ENCODE assay signal across 16 cellular contexts in genomic region chr17:68868708-68869107, GRCh38.
A peak's percentile ranks its signal among the peaks of the same experiment; 100 is the strongest.
DNase-seq lines count a peak whose midpoint lies in the region; ATAC-seq and TF ChIP-seq lines count a peak whose summit lies in the region.
"Had no signal": no experiment of that assay in that cellular context is flagged by ENCODE, and none has a peak within 500 bp of the region (broad histone marks: within the 10 kb centered on the region; RNA-seq: fewer than 3 reads in every experiment).

No MANE protein-coding gene starts in this region.

- H3K9me3 ChIP-seq in left ventricle myocardium inferior (replicated peaks), result peaks cover 5% of the 10 kb centered on the region
- H3K9me3 ChIP-seq: neutrophil had no signal

- H3K9me3 Mint-ChIP-seq in Calu3 (ENCODE audit: low read depth, unreplicated experiment) (no peaks in the 10 kb centered on the region), type B pancreatic cell (no peaks in the 10 kb centered on the region)
- H3K9me3 Mint-ChIP-seq: activated naive CD8-positive, alpha-beta T cell treated with anti-CD3 and anti-CD28 coated beads, Interleukin-2, amount 10 ng/mL, durations not matched to agents 7 days and 5 days; stimulated activated naive CD8-positive, alpha-beta T cell treated with anti-CD3 and anti-CD28 coated beads, Interleukin-15, Interleukin-2, amounts not matched to agents 100 ng/mL and 50 ng/mL, for 24 hours had no signal

- H3K27me3 ChIP-seq in left ventricle myocardium inferior (ENCODE audit: low read depth), result no peaks in the 10 kb centered on the region
- H3K27me3 ChIP-seq: neutrophil had no signal

- H3K4me3 ChIP-seq in left ventricle myocardium inferior, result no peak overlapping the region
- H3K4me3 ChIP-seq: GM23248 had no signal

- H3K27ac Mint-ChIP-seq in Calu3 (ENCODE audit: unreplicated experiment), result no peak overlapping the region
- no peak overlapping the region for H3K27ac Mint-ChIP-seq in type B pancreatic cell
- H3K27ac Mint-ChIP-seq: activated CD4-positive, alpha-beta T cell treated with anti-CD3 and anti-CD28 coated beads for 36 hours; activated naive CD8-positive, alpha-beta T cell treated with anti-CD3 and anti-CD28 coated beads, Interleukin-2, amount 10 ng/mL, durations not matched to agents 7 days and 5 days; dendritic cell treated with granulocyte-macrophage colony-stimulating factor and Interleukin-4, amounts not matched to agents 40 ng/mL and 50 ng/mL, for 4 days; memory B cell; stimulated activated naive CD8-positive, alpha-beta T cell treated with anti-CD3 and anti-CD28 coated beads, Interleukin-15, Interleukin-2, amounts not matched to agents 100 ng/mL and 50 ng/mL, for 24 hours had no signal

- no peak overlapping the region for H3K27ac ChIP-seq in left ventricle myocardium inferior (replicated peaks)
- H3K27ac ChIP-seq: GM23248, neutrophil had no signal

- H3K4me3 Mint-ChIP-seq in Calu3 (ENCODE audit: low read depth, unreplicated experiment) (no peak overlapping the region), type B pancreatic cell (no peak overlapping the region)
- H3K4me3 Mint-ChIP-seq: activated CD4-positive, alpha-beta T cell treated with anti-CD3 and anti-CD28 coated beads for 36 hours; activated naive CD8-positive, alpha-beta T cell treated with anti-CD3 and anti-CD28 coated beads, Interleukin-2, amount 10 ng/mL, durations not matched to agents 7 days and 5 days; dendritic cell treated with granulocyte-macrophage colony-stimulating factor and Interleukin-4, amounts not matched to agents 40 ng/mL and 50 ng/mL, for 4 days; memory B cell; stimulated activated naive CD8-positive, alpha-beta T cell treated with anti-CD3 and anti-CD28 coated beads, Interleukin-15, Interleukin-2, amounts not matched to agents 100 ng/mL and 50 ng/mL, for 24 hours had no signal

- H3K27me3 Mint-ChIP-seq in Calu3 (ENCODE audit: unreplicated experiment) (no peaks in the 10 kb centered on the region), type B pancreatic cell (peaks cover 5% of the 10 kb centered on the region)
- H3K27me3 Mint-ChIP-seq: activated CD4-positive, alpha-beta T cell treated with anti-CD3 and anti-CD28 coated beads for 36 hours; stimulated activated naive CD8-positive, alpha-beta T cell treated with anti-CD3 and anti-CD28 coated beads, Interleukin-15, Interleukin-2, amounts not matched to agents 100 ng/mL and 50 ng/mL, for 24 hours had no signal

- TF ChIP-seq CTCF in left ventricle myocardium inferior (IDR thresholded peaks at IDR 0.05; ENCODE audit: borderline replicate concordance) (no peak), Calu3 (IDR thresholded peaks at IDR 0.05; ENCODE audit: unreplicated experiment) (no peak), type B pancreatic cell (conservative IDR thresholded peaks at IDR 0.05) (no peak)

- CTCF ChIA-PET in Calu3 (lab: Charles Lee), result no interaction called here

- H3K4me1 ChIP-seq in left ventricle myocardium inferior, result peaks cover 14% of the 10 kb centered on the region

- H3K4me1 Mint-ChIP-seq in Calu3 (ENCODE audit: low read depth, unreplicated experiment) (no peaks in the 10 kb centered on the region), type B pancreatic cell (ENCODE audit: unreplicated experiment) (peaks cover 7% of the 10 kb centered on the region)
- H3K4me1 Mint-ChIP-seq: activated CD4-positive, alpha-beta T cell treated with anti-CD3 and anti-CD28 coated beads for 36 hours; activated naive CD8-positive, alpha-beta T cell treated with anti-CD3 and anti-CD28 coated beads, Interleukin-2, amount 10 ng/mL, durations not matched to agents 7 days and 5 days; memory B cell had no signal

- DNase-seq in Right ventricle myocardium superior (no peak), left ventricle myocardium inferior (no peak), astrocyte of the hippocampus (ENCODE audit: low read depth, low spot score) (peak; percentile 15), kidney tubule cell (ENCODE audit: low spot score) (peak; percentile 2), medulla oblongata (ENCODE audit: extremely low spot score) (no peak), Calu3 (no peak), type B pancreatic cell (ENCODE audit: extremely low spot score, unreplicated experiment) (no peak)
- DNase-seq: activated CD4-positive, alpha-beta T cell treated with anti-CD3 and anti-CD28 coated beads for 36 hours; activated naive CD8-positive, alpha-beta T cell treated with anti-CD3 and anti-CD28 coated beads, Interleukin-2, amount 10 ng/mL, durations not matched to agents 7 days and 5 days; GM23248; T-helper 2 cell had no signal

- BruUV-seq in Calu3 (replicated peaks; lab: Mats Ljungman, UMichigan), result no TSS peak

- ATAC-seq in Right ventricle myocardium superior (ENCODE audit: poor library complexity) (peak; percentile 90), HG02623 (IDR thresholded peaks at IDR 0.05; ENCODE audit: unreplicated experiment) (no peak)
- ATAC-seq: activated CD4-positive, alpha-beta T cell treated with anti-CD3 and anti-CD28 coated beads for 36 hours had no signal

- H3K36me3 Mint-ChIP-seq in Calu3 (ENCODE audit: insufficient read depth, unreplicated experiment), result no peaks in the 10 kb centered on the region
- no peaks in the 10 kb centered on the region for H3K36me3 Mint-ChIP-seq in type B pancreatic cell
- H3K36me3 Mint-ChIP-seq: activated naive CD8-positive, alpha-beta T cell treated with anti-CD3 and anti-CD28 coated beads, Interleukin-2, amount 10 ng/mL, durations not matched to agents 7 days and 5 days; memory B cell had no signal

- peaks cover 20% of the 10 kb centered on the region for H3K36me3 ChIP-seq in left ventricle myocardium inferior
- H3K36me3 ChIP-seq: neutrophil had no signal

- intact Hi-C loops in Right ventricle myocardium superior (cut with DNase I) (no loop called here), left ventricle myocardium inferior (cut with micrococcal nuclease) (no loop called here), Calu3 (cut with micrococcal nuclease; ENCODE audit: unreplicated experiment) (no loop called here)

Comparison
In these comparisons a context has a peak if more than half of its experiments do, and no peak if none do; other contexts are left out.
1. DNase-seq: peak in astrocyte of the hippocampus (single experiment) and kidney tubule cell (single experiment); none in Right ventricle myocardium superior (single experiment), left ventricle myocardium inferior (single experiment), medulla oblongata (single experiment), Calu3 (single experiment) and type B pancreatic cell (single experiment).